In genomic region chr2:105576050-105576439, GRCh38 we compare ENCODE assay signal across 8 cellular contexts.
A peak's percentile ranks its signal among the peaks of the same experiment; 100 is the strongest.
DNase-seq lines count a peak whose midpoint lies in the region; ATAC-seq and TF ChIP-seq lines count a peak whose summit lies in the region.

No MANE protein-coding gene starts in this region.

- H3K4me3 Mint-ChIP-seq in activated T-cell treated with anti-CD3 and anti-CD28 coated beads, Interleukin-2, amount 50 U/mL, for 24 hours = no peak overlapping the region

- H3K4me1 Mint-ChIP-seq in activated T-cell treated with anti-CD3 and anti-CD28 coated beads, Interleukin-2, amount 50 U/mL, for 24 hours (ENCODE audit: low read depth) = peaks cover 17% of the 10 kb centered on the region

- ATAC-seq in RWPE2 (ENCODE audit: low read depth) (peak; percentile 7; the same call in 1 of the 3 replicates), esophagus mucosa (peak; percentile 11)

- H3K27ac Mint-ChIP-seq in activated T-cell treated with anti-CD3 and anti-CD28 coated beads, Interleukin-2, amount 50 U/mL, for 24 hours = peak overlapping the region; percentile 40

- no peaks in the 10 kb centered on the region for H3K36me3 Mint-ChIP-seq in activated T-cell treated with anti-CD3 and anti-CD28 coated beads, Interleukin-2, amount 50 U/mL, for 24 hours (ENCODE audit: low read depth)

- H3K27ac ChIP-seq in RWPE2 (ENCODE audit: poor library complexity, severe bottlenecking) (no peak overlapping the region), spleen (peak overlapping the region in 6 of 8 donors; percentile 20 to 68 (median 52))

- peaks cover 8% of the 10 kb centered on the region for H3K4me1 ChIP-seq in RWPE2 (ENCODE audit: insufficient read depth, poor library complexity, severe bottlenecking)
- H3K4me1 ChIP-seq in spleen = peaks cover 0 to 17% (median 4%) of the 10 kb centered on the region in 6 donors

- H3K27me3 Mint-ChIP-seq in activated T-cell treated with anti-CD3 and anti-CD28 coated beads, Interleukin-2, amount 50 U/mL, for 24 hours = no peaks in the 10 kb centered on the region

- H3K9me3 ChIP-seq in RWPE2 (ENCODE audit: severe bottlenecking) = no peaks in the 10 kb centered on the region
- H3K9me3 ChIP-seq in spleen = no peaks in the 10 kb centered on the region

- DNase-seq in activated T-cell treated with anti-CD3 and anti-CD28 coated beads, Interleukin-2, amount 50 U/mL, for 24 hours = peak; percentile 41
- DNase-seq in activated T-cell treated with anti-CD3 and anti-CD28 coated beads for 4 hours = no peak
- DNase-seq in RWPE2 (ENCODE audit: low spot score) = no peak
- no peak for DNase-seq in spleen
- DNase-seq in NCI-H2196 (lab: John Stamatoyannopoulos, UW; ENCODE audit: unreplicated experiment) = no peak
- no peak for DNase-seq in stimulated activated CD4-positive, alpha-beta T cell treated with anti-CD3 and anti-CD28 coated beads, Interleukin-1b, Interleukin-23, amount 100 ng/mL, for 48 hours
- no peak for DNase-seq in NOMO-1 treated with dmso at 0.1 percent for 144 hours (lab: John Stamatoyannopoulos, UW; ENCODE audit: unreplicated experiment)

- TF ChIP-seq CTCF in RWPE2 (IDR thresholded peaks at IDR 0.05; ENCODE audit: poor library complexity, severe bottlenecking) (no peak), spleen (IDR thresholded peaks at IDR 0.05 in 8 of 11, conservative IDR thresholded peaks at IDR 0.05 in 3 of 11) (no peak)

- H3K4me3 ChIP-seq in RWPE2 (ENCODE audit: severe bottlenecking) (no peak overlapping the region), spleen (no peak overlapping the region)

- 63 to 72% (median 70%) methylated on average over 13 of the region's 13 CpGs for WGBS in spleen, 5 donors

- no peak for TF ChIP-seq POLR2A in spleen (IDR thresholded peaks at IDR 0.05)

- no peaks in the 10 kb centered on the region for H3K9me3 Mint-ChIP-seq in activated T-cell treated with anti-CD3 and anti-CD28 coated beads, Interleukin-2, amount 50 U/mL, for 24 hours

- H3K27me3 ChIP-seq in RWPE2 (ENCODE audit: insufficient read depth, poor library complexity, severe bottlenecking) (no peaks in the 10 kb centered on the region), spleen (replicated peaks in 1 of 7) (peaks cover 0 to 7% (median 0%) of the 10 kb centered on the region in 7 donors)

- H3K36me3 ChIP-seq in RWPE2 (ENCODE audit: low read depth) = no peaks in the 10 kb centered on the region
- H3K36me3 ChIP-seq in spleen = no peaks in the 10 kb centered on the region

- intact Hi-C loops in spleen (cut with DNase I; ENCODE audit: low total_unique reads) = loop anchor here (10.0 kb wide), 1 partner anchor 499 kb away; no protein-coding TSS in a partner anchor
